8 cellular contexts compared by ENCODE assay signal in the genomic region with DNA sequence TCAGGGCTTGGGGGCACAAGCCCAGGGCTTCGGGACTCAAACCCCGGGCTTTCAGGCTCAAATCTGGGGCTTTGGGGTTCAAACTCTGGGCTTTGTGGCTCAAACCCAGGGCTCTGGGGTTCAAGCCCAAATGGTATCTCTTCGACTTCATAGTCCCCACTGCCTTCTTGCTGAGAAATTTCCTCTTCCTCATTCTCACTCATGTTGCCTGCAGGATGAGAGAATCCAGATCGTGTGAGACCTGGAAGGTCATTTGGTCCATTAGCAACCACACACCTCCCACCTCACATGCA. TPM values are rescaled to one million over a fixed set of nuclear protein-coding genes. Genes with fewer than 3 reads are reported as not detected.
DNase-seq lines count a peak whose midpoint lies in the region; ATAC-seq and TF ChIP-seq lines count a peak whose summit lies in the region.

No MANE protein-coding gene starts in this region.

- TF ChIP-seq EP300 in ovary (IDR thresholded peaks at IDR 0.05) = no peak

- H3K36me3 Mint-ChIP-seq in CD8-positive, alpha-beta T cell = peaks cover 16% of the 10 kb centered on the region

- no peaks in the 10 kb centered on the region for H3K27me3 Mint-ChIP-seq in CD8-positive, alpha-beta T cell (ENCODE audit: low read depth)

- TF ChIP-seq CTCF in CD8-positive, alpha-beta T cell (IDR thresholded peaks at IDR 0.05) = no peak
- TF ChIP-seq CTCF in OCI-LY7 (conservative IDR thresholded peaks at IDR 0.05; ENCODE audit: low read length) = no peak
- TF ChIP-seq CTCF in epithelial cell of esophagus (IDR thresholded peaks at IDR 0.05; ENCODE audit: insufficient read depth, low read depth, low read length, missing control alignments) = no peak
- TF ChIP-seq CTCF in ovary (IDR thresholded peaks at IDR 0.05) = no peak

- H3K9me2 ChIP-seq in OCI-LY7 (ENCODE audit: insufficient read depth, low read length) = no peaks in the 10 kb centered on the region

- H3K79me2 ChIP-seq in OCI-LY7 (ENCODE audit: insufficient read depth, low read depth, low read length) = no peaks in the 10 kb centered on the region

- no peak for DNase-seq in CD8-positive, alpha-beta T cell
- no peak for DNase-seq in OCI-LY7 (ENCODE audit: low spot score)
- no peak for DNase-seq in epithelial cell of esophagus (ENCODE audit: low read depth)
- DNase-seq in ovary = peak in 1 of 5 donors; percentile 35
- DNase-seq in GM03348 (ENCODE audit: low spot score) = no peak
- no peak for DNase-seq in NCI-H524 (lab: John Stamatoyannopoulos, UW)
- DNase-seq in HK-2 (ENCODE audit: unreplicated experiment) = no peak
- no peak for DNase-seq in glomerular visceral epithelial cell (ENCODE audit: extremely low spot score)

- H3K27ac Mint-ChIP-seq in CD8-positive, alpha-beta T cell = peak overlapping the region; percentile 75

- peak overlapping the region; percentile 38 for H3K4me3 ChIP-seq in CD8-positive, alpha-beta T cell (ENCODE audit: low read depth, low read length)
- peak overlapping the region; percentile 84 for H3K4me3 ChIP-seq in OCI-LY7 (ENCODE audit: low read depth, low read length, poor library complexity, severe bottlenecking)
- peak overlapping the region; percentile 71 for H3K4me3 ChIP-seq in epithelial cell of esophagus (ENCODE audit: low read length)
- H3K4me3 ChIP-seq in ovary = peak overlapping the region; percentile 68

- H3K4me3 Mint-ChIP-seq in CD8-positive, alpha-beta T cell = peak overlapping the region; percentile 87

- TSS peak; percentile 50 for BruUV-seq in OCI-LY7 (replicated peaks; lab: Mats Ljungman, UMichigan)

- H3K9me3 ChIP-seq in CD8-positive, alpha-beta T cell (ENCODE audit: low read length) = no peaks in the 10 kb centered on the region
- no peaks in the 10 kb centered on the region for H3K9me3 ChIP-seq in OCI-LY7 (ENCODE audit: low read length)
- no peaks in the 10 kb centered on the region for H3K9me3 ChIP-seq in ovary

- POLR2A ChIA-PET in CD8-positive, alpha-beta T cell (lab: Charles Lee) = interaction anchor here (0.9 to 1.6 kb wide), 3 partner anchors 10 to 108 kb away, joined by 3 to 5 read pairs (median 3); no protein-coding TSS in a partner anchor
- POLR2A ChIA-PET in OCI-LY7 (lab: Charles Lee) = interaction anchor here (0.5 to 0.7 kb wide), 3 partner anchors 22 to 115 kb away, joined by 3 to 4 read pairs (median 3); no protein-coding TSS in a partner anchor

- CTCF ChIA-PET in CD8-positive, alpha-beta T cell (lab: Charles Lee) = interaction anchor here (1.9 to 2.1 kb wide), 2 partner anchors 9 to 72 kb away, joined by 9 to 11 read pairs; partner anchors contain the start of gene ZNF747
- CTCF ChIA-PET in OCI-LY7 (lab: Charles Lee; ENCODE audit: unreplicated experiment) = no interaction called here

- no peaks in the 10 kb centered on the region for H3K9me3 Mint-ChIP-seq in CD8-positive, alpha-beta T cell

- H3K36me3 ChIP-seq in CD8-positive, alpha-beta T cell (ENCODE audit: insufficient read depth, low read length) = peaks cover 5% of the 10 kb centered on the region
- H3K36me3 ChIP-seq in OCI-LY7 (ENCODE audit: insufficient read depth, low read length) = peaks cover 20% of the 10 kb centered on the region
- no peaks in the 10 kb centered on the region for H3K36me3 ChIP-seq in ovary

- ATAC-seq in CD8-positive, alpha-beta T cell = no peak

- no peaks in the 10 kb centered on the region for H4K20me1 ChIP-seq in OCI-LY7 (ENCODE audit: insufficient read depth, low read length)

- peak overlapping the region; percentile 26; the same call in 1 of the 2 replicates for H2AFZ ChIP-seq in OCI-LY7 (ENCODE audit: low read length)

- intact Hi-C loops in CD8-positive, alpha-beta T cell (cut with DNase I, micrococcal nuclease) = loop anchor here (1.0 to 2.0 kb wide), 7 partner anchors 45 to 133 kb away; partner anchors contain the start of genes FBRS (in 2 of the 2), DCTPP1 (in 1 of the 2), SEPHS2 (in 1 of the 2) and ZNF688 (in 1 of the 2)
- intact Hi-C loops in OCI-LY7 (cut with micrococcal nuclease; ENCODE audit: unreplicated experiment) = loop anchor here (2.0 to 5.0 kb wide), 3 partner anchors 72 to 109 kb away; no protein-coding TSS in a partner anchor
- intact Hi-C loops in ovary (cut with DNase I) = loop anchor here in 2 of 4 donors (10.0 kb wide), 2 partner anchors 91 to 441 kb away; partner anchors contain the start of gene DCTPP1 (in 1 of the 2)

- peak overlapping the region; percentile 75 for H3K4me2 ChIP-seq in OCI-LY7 (ENCODE audit: low read length)

- no peaks in the 10 kb centered on the region for H3K27me3 ChIP-seq in CD8-positive, alpha-beta T cell (ENCODE audit: insufficient read depth, low read length)
- H3K27me3 ChIP-seq in ovary = no peaks in the 10 kb centered on the region

- 56 to 65% (median 65%) methylated on average over 4 of the region's 4 CpGs for WGBS in ovary, 3 donors

- H3K4me1 ChIP-seq in CD8-positive, alpha-beta T cell (ENCODE audit: insufficient read depth, low read length) = peaks cover 12% of the 10 kb centered on the region
- H3K4me1 ChIP-seq in OCI-LY7 (ENCODE audit: insufficient read depth, low read length, poor library complexity, severe bottlenecking) (peaks cover 27% of the 10 kb centered on the region), ovary (ENCODE audit: insufficient read depth) (peaks cover 4% of the 10 kb centered on the region)

- no peak overlapping the region for H3K27ac ChIP-seq in CD8-positive, alpha-beta T cell (ENCODE audit: low read depth, low read length)
- H3K27ac ChIP-seq in OCI-LY7 (ENCODE audit: low read depth, low read length, poor library complexity, severe bottlenecking) (no peak overlapping the region), ovary (peak overlapping the region in 1 of 2 donors; percentile 97)

- no peak for TF ChIP-seq POLR2A in ovary (IDR thresholded peaks at IDR 0.05)

- H3K4me1 Mint-ChIP-seq in CD8-positive, alpha-beta T cell (ENCODE audit: low read depth) = peaks cover 22% of the 10 kb centered on the region

RNA-seq across cellular contexts. Expression of gene ZNF768, which starts 0.6 kb away (rescaled TPM):
- 1 to 10 TPM; 2.6 to 2.8 TPM for total RNA-seq in CD8-positive, alpha-beta T cell
- total RNA-seq in OCI-LY7 (2014; rRNA removed; shearing (Covaris generic)) = 43.4 and 63.7 TPM in 2 replicates
- total RNA-seq in OCI-LY7 (2022) (38.3 and 42.9 TPM in 2 replicates), ovary (10 to 100 TPM; 20.5 to 43.2 (median 38.6) TPM)
- 10 to 100 TPM; 12.4 to 40.6 TPM for polyA plus RNA-seq in ovary

RNA-seq across cellular contexts. Expression of gene ZNF747, which starts 8.9 kb away (rescaled TPM):
- 1 to 10 TPM; 6.2 to 6.3 TPM for total RNA-seq in CD8-positive, alpha-beta T cell
- 15.7 and 22.2 TPM in 2 replicates for total RNA-seq in OCI-LY7 (2014; rRNA removed; shearing (Covaris generic))
- total RNA-seq in OCI-LY7 (2022) = 17.2 and 20.8 TPM in 2 replicates
- 10 to 100 TPM; 11.9 to 19.2 (median 12.9) TPM for total RNA-seq in ovary
- polyA plus RNA-seq in ovary = 10 to 100 TPM in 1 of 2 donors, 1 to 10 TPM in 1; 8.4 to 11.4 TPM

RNA-seq across cellular contexts. Expression of gene ZNF764, which starts 32.4 kb away (rescaled TPM):
- total RNA-seq in CD8-positive, alpha-beta T cell = 10 to 100 TPM; 15.0 to 15.6 TPM
- 10.5 and 14.6 TPM in 2 replicates for total RNA-seq in OCI-LY7 (2014; rRNA removed; shearing (Covaris generic))
- 12.8 and 13.8 TPM in 2 replicates for total RNA-seq in OCI-LY7 (2022)
- 10 to 100 TPM in 5 of 7 donors, 1 to 10 TPM in 2; 6.8 to 14.5 (median 13.2) TPM for total RNA-seq in ovary
- 1 to 10 TPM; 4.3 to 9.6 TPM for polyA plus RNA-seq in ovary

RNA-seq across cellular contexts. Expression of gene ZNF688, which starts 45.7 kb away (rescaled TPM):
- 1 to 10 TPM; 6.1 to 7.1 TPM for total RNA-seq in CD8-positive, alpha-beta T cell
- 17.5 and 19.8 TPM in 2 replicates for total RNA-seq in OCI-LY7 (2014; rRNA removed; shearing (Covaris generic))
- 15.0 and 15.3 TPM in 2 replicates for total RNA-seq in OCI-LY7 (2022)
- 10 to 100 TPM; 10.4 to 31.2 (median 15.4) TPM for total RNA-seq in ovary
- polyA plus RNA-seq in ovary = 10 to 100 TPM; 10.3 to 16.1 TPM

RNA-seq across cellular contexts. Expression of gene ITGAL, which starts 53.2 kb away (rescaled TPM):
- 100 to 1,000 TPM; 187 to 218 TPM for total RNA-seq in CD8-positive, alpha-beta T cell
- 30.7 and 40.2 TPM in 2 replicates for total RNA-seq in OCI-LY7 (2014; rRNA removed; shearing (Covaris generic))
- total RNA-seq in OCI-LY7 (2022) = 125 and 140 TPM in 2 replicates
- total RNA-seq in ovary = 1 to 10 TPM in 6 of 7 donors, under 1 TPM in 1; 0.95 to 2.9 (median 2.0) TPM
- polyA plus RNA-seq in ovary = 10 to 100 TPM in 1 of 2 donors, under 1 TPM in 1; 0.90 to 13.1 TPM

Comparison
In these comparisons a context has a peak if more than half of its experiments do, and no peak if none do; other contexts are left out.
1. RNA of gene ZNF768, which starts 0.6 kb away (total RNA-seq): 38.3 to 63.7 TPM in OCI-LY7 and 20.5 to 43.2 TPM in ovary; 2.6 to 2.8 TPM in CD8-positive, alpha-beta T cell; every median in the first group is over 4 times any median in the second.
2. Peak in every context shown above with its lines, with median percentiles within 50 percentile points of each other: H3K4me3 ChIP-seq.